ENCODE assay signal across 25 cellular contexts in the genomic region with DNA sequence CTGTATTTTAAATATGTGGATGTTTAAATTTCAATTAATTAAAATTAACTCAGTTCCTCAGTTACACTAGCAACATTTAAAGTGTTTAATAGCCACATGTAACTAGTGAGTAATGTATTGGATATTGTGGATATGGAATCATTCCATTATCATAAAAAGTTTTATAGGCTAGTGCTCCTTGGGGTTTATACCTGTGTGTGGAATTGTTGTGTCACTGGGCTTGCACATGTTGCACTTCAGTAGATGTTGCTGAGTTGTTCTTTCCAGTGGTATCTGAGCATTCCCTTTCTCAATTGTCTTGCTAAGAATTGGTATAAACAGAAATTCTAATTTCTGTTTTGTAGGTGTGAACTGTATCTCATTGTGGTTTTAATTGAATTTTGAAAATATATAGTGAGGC.
"Had no signal": no experiment of that assay in that cellular context is flagged by ENCODE, and none has a peak within 500 bp of the region (broad histone marks: within the 10 kb centered on the region; RNA-seq: fewer than 3 reads in every experiment).

No MANE protein-coding gene starts in this region.

- H3K4me3 Mint-ChIP-seq: immature natural killer cell; naive thymus-derived CD8-positive, alpha-beta T cell; nephron progenitor cell; type B pancreatic cell had no signal

- H3K36me3 Mint-ChIP-seq: immature natural killer cell had no signal

- DNase-seq: cortex of kidney; effector CD4-positive, alpha-beta T cell; hypothalamus; immature natural killer cell; islet precursor cell; kidney glomerular epithelial cell; left ventricle myocardium superior; lower lobe of right lung; naive thymus-derived CD8-positive, alpha-beta T cell; nephron progenitor cell; nucleus accumbens; stimulated activated CD4-positive, alpha-beta T cell treated with anti-CD3 and anti-CD28 coated beads, Interleukin-12 subunit alpha, Interleukin-12 subunit beta, amount 100 ng/mL, for 4 hours; stimulated activated CD4-positive, alpha-beta T cell treated with anti-CD3 and anti-CD28 coated beads, Interleukin-1b, Interleukin-23, amount 100 ng/mL, for 48 hours; stimulated activated CD4-positive, alpha-beta T cell treated with anti-CD3 and anti-CD28 coated beads, Interleukin-4, amount 100 ng/mL, for 1 hour; stimulated activated CD8-positive, alpha-beta memory T cell treated with anti-CD3 and anti-CD28 coated beads, Interleukin-4, amount 100 ng/mL, for 48 hours; stimulated activated naive CD4-positive, alpha-beta T cell; substantia nigra; testis; tibial artery had no signal

- H3K27me3 ChIP-seq: right atrium auricular region, testis, tibial artery had no signal

- H3K27me3 Mint-ChIP-seq: naive thymus-derived CD8-positive, alpha-beta T cell; type B pancreatic cell had no signal

- H3K9me3 Mint-ChIP-seq: immature natural killer cell; naive thymus-derived CD8-positive, alpha-beta T cell; nephron progenitor cell; type B pancreatic cell had no signal

- H3K27ac ChIP-seq: lower lobe of right lung, prostate gland, right atrium auricular region, testis, tibial artery had no signal

- FAIRE-seq: frontal cortex had no signal

- H3K4me1 Mint-ChIP-seq: nephron progenitor cell had no signal

- ATAC-seq: left ventricle myocardium superior; lower lobe of right lung; naive thymus-derived CD8-positive, alpha-beta T cell; sciatic nerve had no signal

- H3K4me3 ChIP-seq: lower lobe of right lung, prostate gland, right atrium auricular region, smooth muscle cell, testis, tibial artery had no signal

- H3K27ac Mint-ChIP-seq: nephron progenitor cell, type B pancreatic cell had no signal
